In genomic region chr14:49867831-49868719, GRCh38 we compare ENCODE assay signal across 8 cellular contexts. TPM values are rescaled to one million over a fixed set of nuclear protein-coding genes. Genes with fewer than 3 reads are reported as not detected.
A peak's percentile ranks its signal among the peaks of the same experiment; 100 is the strongest.
DNase-seq lines count a peak whose midpoint lies in the region; ATAC-seq, FAIRE-seq and TF ChIP-seq lines count a peak whose summit lies in the region.

No MANE protein-coding gene starts in this region.

- peak overlapping the region; percentile 88 for H3K9ac ChIP-seq in mammary epithelial cell (ENCODE audit: insufficient read depth, low read length)

- peak; percentile 96 for DNase-seq in AG08395 (ENCODE audit: low spot score)
- peak; percentile 86 for DNase-seq in NCI-H2196 (lab: John Stamatoyannopoulos, UW; ENCODE audit: unreplicated experiment)
- DNase-seq in mammary epithelial cell: peak; percentile 97
- DNase-seq in iPS-NIHi7 (ENCODE audit: extremely low spot score): peak; percentile 96
- peak; percentile 97 for DNase-seq in small intestine

- dilution Hi-C loops in mammary epithelial cell (cut with HindIII; ENCODE audit: low sequenced_read_pairs): loop anchor here (5.0 kb wide), 2 partner anchors 39 to 79 kb away; no protein-coding TSS in a partner anchor

- H3K4me1 ChIP-seq in mammary epithelial cell (ENCODE audit: insufficient read depth, low read length) (peaks cover 17% of the 10 kb centered on the region), small intestine (ENCODE audit: control insufficient read depth in 2 of 2, insufficient read depth in 1 of 2, low read depth in 1 of 2, low read length in 1 of 2) (peaks cover 0 to 2% of the 10 kb centered on the region in 2 donors)

- ATAC-seq in GM18909 (IDR thresholded peaks at IDR 0.05; ENCODE audit: poor library complexity, unreplicated experiment) (peak; percentile 91), HG03139 (IDR thresholded peaks at IDR 0.05; ENCODE audit: unreplicated experiment) (peak; percentile 79)

- H3K27me3 ChIP-seq in mammary epithelial cell (ENCODE audit: insufficient read depth, low read length) (no peaks in the 10 kb centered on the region), small intestine (ENCODE audit: control insufficient read depth in 2 of 2, insufficient read depth in 2 of 2, low read length in 2 of 2) (no peaks in the 10 kb centered on the region)

- H3K27ac ChIP-seq in VCaP: peak overlapping the region; percentile 83
- H3K27ac ChIP-seq in mammary epithelial cell (ENCODE audit: insufficient read depth, low read depth, low read length): peak overlapping the region; percentile 81
- H3K27ac ChIP-seq in small intestine (ENCODE audit: low read depth in 1 of 2, low read length in 1 of 2): peak overlapping the region; percentile 96 to 100

- peak overlapping the region; percentile 82 for H3K4me2 ChIP-seq in mammary epithelial cell (ENCODE audit: insufficient read depth, low read depth, low read length)

- FAIRE-seq in small intestine (lab: Jason Lieb, UNC): no peak

- H3K79me2 ChIP-seq in mammary epithelial cell (ENCODE audit: insufficient read depth, low read length): peaks cover 4% of the 10 kb centered on the region

- H3K9me3 ChIP-seq in mammary epithelial cell (replicated peaks; ENCODE audit: insufficient read depth, low read length) (no peaks in the 10 kb centered on the region), small intestine (ENCODE audit: control insufficient read depth, low read depth) (no peaks in the 10 kb centered on the region)

- TSS peak; percentile 46 for BruUV-seq in mammary epithelial cell (replicated peaks; lab: Mats Ljungman, UMichigan)

- H3K36me3 ChIP-seq in mammary epithelial cell (ENCODE audit: insufficient read depth, low read length): no peaks in the 10 kb centered on the region
- H3K36me3 ChIP-seq in small intestine (ENCODE audit: control insufficient read depth in 2 of 2, insufficient read depth in 2 of 2, low read length in 2 of 2): no peaks in the 10 kb centered on the region

- in situ Hi-C loops in mammary epithelial cell (cut with MboI; ENCODE audit: low sequenced_read_pairs in 2 of 2): loop anchor here in 1 of 2 donors (5.0 to 25.0 kb wide), 2 partner anchors 224 to 669 kb away; partner anchors contain the start of gene MAP4K5

- peak overlapping the region; percentile 96 for H2AFZ ChIP-seq in mammary epithelial cell (ENCODE audit: low read depth, low read length)

- CTCF ChIA-PET in mammary epithelial cell (lab: Charles Lee; ENCODE audit: low non-redundant PET): interaction anchor here (0.5 kb wide), 1 partner anchor 106 kb away, joined by 5 read pairs; no protein-coding TSS in a partner anchor

- no peaks in the 10 kb centered on the region for H4K20me1 ChIP-seq in mammary epithelial cell (ENCODE audit: insufficient read depth, low read length)

- no peak for TF ChIP-seq CTCF in VCaP (conservative IDR thresholded peaks at IDR 0.05)
- no peak for TF ChIP-seq CTCF in mammary epithelial cell (conservative IDR thresholded peaks at IDR 0.05 in 1 of 2, IDR thresholded peaks at IDR 0.05 in 1 of 2; ENCODE audit: extremely low read depth in 1 of 2, insufficient read depth in 1 of 2, low read depth in 1 of 2, low read length in 2 of 2)

- WGBS in mammary epithelial cell (ENCODE audit: low coverage, missing lambda C conversion rate): under 1% methylated on average over 24 of the region's 57 CpGs
- WGBS in small intestine, 3 donors: 0 to 1% (median 0%) methylated on average over 45 to 57 of the region's 57 CpGs

- H3K4me3 ChIP-seq in mammary epithelial cell (replicated peaks in 1 of 3; ENCODE audit: insufficient read depth in 1 of 3, low read depth in 2 of 3, low read length in 3 of 3) (peak overlapping the region; percentile 59 to 70 (median 60)), small intestine (ENCODE audit: low read depth in 1 of 2, low read length in 2 of 2) (peak overlapping the region; percentile 37 to 78)

- intact Hi-C loops in mammary epithelial cell (cut with micrococcal nuclease): loop anchor here (1.0 kb wide), 3 partner anchors 24 to 167 kb away; no protein-coding TSS in a partner anchor

RNA-seq across cellular contexts. Expression of gene NEMF, which starts 15.5 kb away (rescaled TPM):
- total RNA-seq in mammary epithelial cell: 10 to 100 TPM; 44.8 to 57.7 TPM
- polyA plus RNA-seq in mammary epithelial cell (18.1 TPM), small intestine (10 to 100 TPM; 19.6 to 33.5 (median 29.1) TPM)
- polyA minus RNA-seq in mammary epithelial cell: 60.7 TPM

RNA-seq across cellular contexts. Expression of gene ARF6, which starts 24.8 kb away (rescaled TPM):
- 100 to 1,000 TPM in 1 of 2 donors, 10 to 100 TPM in 1; 85.5 to 132 TPM for total RNA-seq in mammary epithelial cell
- polyA plus RNA-seq in mammary epithelial cell: 58.3 TPM
- polyA minus RNA-seq in mammary epithelial cell: 88.5 TPM
- 10 to 100 TPM; 51.9 to 65.4 (median 64.6) TPM for polyA plus RNA-seq in small intestine

Comparison
In these comparisons a context has a peak if more than half of its experiments do, and no peak if none do; other contexts are left out.
1. Peak in every context shown above with its lines: DNase-seq, ATAC-seq, H3K4me3 ChIP-seq and H3K27ac ChIP-seq.